10 cellular contexts compared by ENCODE assay signal in the genomic region with DNA sequence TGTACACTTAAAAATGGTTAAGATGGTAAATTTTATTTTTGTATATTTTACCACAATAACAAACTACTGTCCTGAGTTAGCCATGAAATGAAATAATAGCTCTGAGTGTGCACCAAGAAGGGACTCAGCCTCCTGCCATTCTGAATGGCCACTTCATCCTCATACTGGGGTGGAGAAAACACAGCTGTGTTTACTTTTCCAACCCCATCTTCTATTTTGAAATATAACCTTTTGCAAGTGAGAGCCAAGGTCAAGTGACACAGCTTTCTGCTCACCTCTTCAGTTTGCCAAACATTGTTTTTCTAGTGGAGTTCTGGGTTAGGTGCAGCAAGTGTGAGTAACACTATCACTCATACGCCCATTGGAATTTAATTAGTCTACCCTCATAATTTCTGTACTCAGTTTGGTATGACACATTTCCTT.
DNase-seq lines count a peak whose midpoint lies in the region; ATAC-seq and TF ChIP-seq lines count a peak whose summit lies in the region.
"Had no signal": no experiment of that assay in that cellular context is flagged by ENCODE, and none has a peak within 500 bp of the region (broad histone marks: within the 10 kb centered on the region; RNA-seq: fewer than 3 reads in every experiment).

No MANE protein-coding gene starts in this region.

- ATAC-seq in foreskin keratinocyte (peak; percentile 97), HG02798 (IDR thresholded peaks at IDR 0.05; ENCODE audit: poor library complexity, unreplicated experiment) (no peak), aorta (ENCODE audit: low FRiP score) (no peak), HG02840 (IDR thresholded peaks at IDR 0.05; ENCODE audit: low FRiP score, unreplicated experiment) (no peak), GM18505 (IDR thresholded peaks at IDR 0.05; ENCODE audit: unreplicated experiment) (no peak)

- H3K27ac ChIP-seq in foreskin keratinocyte: no peak overlapping the region
- H3K27ac ChIP-seq in aorta (ENCODE audit: low read depth in 1 of 2, low read length in 2 of 2): no peak overlapping the region

- H3K4me1 ChIP-seq in foreskin keratinocyte (peaks cover 10% of the 10 kb centered on the region), aorta (ENCODE audit: control insufficient read depth in 1 of 2, insufficient read depth in 2 of 2, low read length in 2 of 2) (no peaks in the 10 kb centered on the region)

- no peak for TF ChIP-seq POLR2A in GM18505 (IDR thresholded peaks at IDR 0.05; ENCODE audit: borderline replicate concordance, extremely low read depth, insufficient read depth, insufficient read length)

- H3K4me3 ChIP-seq in HFF-Myc (replicated peaks; ENCODE audit: low read depth, low read length): no peak overlapping the region
- H3K4me3 ChIP-seq in aorta (ENCODE audit: low read length in 2 of 2): no peak overlapping the region

- H3K9me3 ChIP-seq in aorta (ENCODE audit: control insufficient read depth, low read length): no peaks in the 10 kb centered on the region

- intact Hi-C loops in aorta (cut with DNase I): no loop called here

- no peaks in the 10 kb centered on the region for H3K27me3 ChIP-seq in foreskin keratinocyte
- H3K27me3 ChIP-seq in aorta (ENCODE audit: control insufficient read depth in 1 of 2, insufficient read depth in 2 of 2, low read length in 1 of 2): no peaks in the 10 kb centered on the region

- TF ChIP-seq CTCF in HFF-Myc (IDR thresholded peaks at IDR 0.05; ENCODE audit: low read depth, low read length, missing control alignments) (no peak), foreskin keratinocyte (conservative IDR thresholded peaks at IDR 0.05) (no peak)

- DNase-seq in AG08395 (ENCODE audit: low spot score) (peak; percentile 8), HFF-Myc (ENCODE audit: extremely low read depth, low read depth) (peak; percentile 19), NCI-H774 (lab: John Stamatoyannopoulos, UW) (peak; percentile 88), foreskin keratinocyte (peak; percentile 79 to 81), aorta (no peak)
- DNase-seq: GOT3; stimulated activated CD4-positive, alpha-beta T cell treated with anti-CD3 and anti-CD28 coated beads, Interleukin-4, amount 100 ng/mL, for 4 hours had no signal

- 75 to 82% methylated on average over 1 of the region's 1 CpG for WGBS in aorta, 2 donors

- no peaks in the 10 kb centered on the region for H3K36me3 ChIP-seq in aorta (ENCODE audit: control insufficient read depth in 1 of 2, insufficient read depth in 2 of 2, low read length in 1 of 2)

Comparison
In these comparisons a context has a peak if more than half of its experiments do, and no peak if none do; other contexts are left out.
1. DNase-seq: peak in AG08395 (single experiment), HFF-Myc (single experiment), NCI-H774 (single experiment) and foreskin keratinocyte (2 of 2); none in aorta (0 of 2).